ENCODE assay signal across 28 cellular contexts in genomic region chr4:445410-445809, GRCh38. TPM values are rescaled to one million over a fixed set of nuclear protein-coding genes. Genes with fewer than 3 reads are reported as not detected.
DNase-seq lines count a peak whose midpoint lies in the region; ATAC-seq, FAIRE-seq and TF ChIP-seq lines count a peak whose summit lies in the region.
"Had no signal": no experiment of that assay in that cellular context is flagged by ENCODE, and none has a peak within 500 bp of the region (broad histone marks: within the 10 kb centered on the region; RNA-seq: fewer than 3 reads in every experiment).

No MANE protein-coding gene starts in this region.

- no peaks in the 10 kb centered on the region for H3K4me1 Mint-ChIP-seq in endodermal cell
- no peaks in the 10 kb centered on the region for H3K4me1 Mint-ChIP-seq in activated T-cell treated with anti-CD3 and anti-CD28 coated beads, Interleukin-2, amount 50 U/mL, for 4 hours (ENCODE audit: low read depth)
- H3K4me1 Mint-ChIP-seq: CD4-positive, alpha-beta memory T cell; GM23338; H9 had no signal

- H3K36me3 ChIP-seq in PC-9 (ENCODE audit: low read depth), result peaks cover 87% of the 10 kb centered on the region
- H3K36me3 ChIP-seq in endodermal cell (ENCODE audit: control insufficient read depth, insufficient read depth, low read length), result peaks cover 91% of the 10 kb centered on the region
- H3K36me3 ChIP-seq in pancreas, result peaks cover 4 to 13% (median 10%) of the 10 kb centered on the region in 3 donors

- H3K4me3 Mint-ChIP-seq in endodermal cell, result no peak overlapping the region
- H3K4me3 Mint-ChIP-seq in activated T-cell treated with anti-CD3 and anti-CD28 coated beads, Interleukin-2, amount 50 U/mL, for 4 hours, result no peak overlapping the region
- H3K4me3 Mint-ChIP-seq: GM23338, H9 had no signal

- no peak overlapping the region for H2AFZ ChIP-seq in PC-9
- H2AFZ ChIP-seq: GM23338 had no signal

- H3K4me3 ChIP-seq in PC-9 (0 out of 2 replicates have a peak overlapping the region, but pooled peaks have one; percentile 9), endodermal cell (ENCODE audit: low read length) (peak overlapping the region; percentile 64), pancreas (no peak overlapping the region)
- H3K4me3 ChIP-seq: A549, GM12878, GM23338 had no signal

- peaks cover 96% of the 10 kb centered on the region for H3K9me3 ChIP-seq in PC-9 (ENCODE audit: insufficient read depth, low read depth)
- peaks cover 100% of the 10 kb centered on the region for H3K9me3 ChIP-seq in endodermal cell (ENCODE audit: control insufficient read depth, low read length)
- peaks cover 14 to 58% (median 29%) of the 10 kb centered on the region in 4 donors for H3K9me3 ChIP-seq in pancreas

- H3K27ac ChIP-seq in PC-9 (no peak overlapping the region), endodermal cell (ENCODE audit: low read depth, low read length) (no peak overlapping the region), pancreas (no peak overlapping the region)
- H3K27ac ChIP-seq: A549, RWPE1 had no signal

- no peak overlapping the region for H3K9ac ChIP-seq in endodermal cell (ENCODE audit: extremely low read depth, low read length, poor library complexity, severe bottlenecking)

- H3K79me2 ChIP-seq in PC-9 (ENCODE audit: low read depth), result 0 out of 2 replicates have a peak, but pooled peaks cover 6% of the 10 kb centered on the region

- H3K27me3 Mint-ChIP-seq in endodermal cell (ENCODE audit: insufficient read depth), result no peaks in the 10 kb centered on the region
- H3K27me3 Mint-ChIP-seq in activated T-cell treated with anti-CD3 and anti-CD28 coated beads, Interleukin-2, amount 50 U/mL, for 4 hours (ENCODE audit: low read depth), result no peaks in the 10 kb centered on the region
- H3K27me3 Mint-ChIP-seq: CD4-positive, alpha-beta memory T cell; IgD-negative memory B cell had no signal

- H3K9me3 Mint-ChIP-seq in endodermal cell, result peaks cover 99% of the 10 kb centered on the region
- H3K9me3 Mint-ChIP-seq in activated T-cell treated with anti-CD3 and anti-CD28 coated beads, Interleukin-2, amount 50 U/mL, for 4 hours, result peaks cover 57% of the 10 kb centered on the region

- BruUV-seq in PC-9 (replicated peaks; lab: Mats Ljungman, UMichigan), result no TSS peak

- H3F3A ChIP-seq in PC-9 (ENCODE audit: insufficient read depth, low read depth), result peaks cover 91% of the 10 kb centered on the region

- CTCF ChIA-PET in PC-9 (lab: Charles Lee), result no interaction called here

- H4K20me1 ChIP-seq in PC-9 (ENCODE audit: insufficient read depth), result no peaks in the 10 kb centered on the region

- 100% methylated on average over 1 of the region's 1 CpG; no CpG with 5 or more reads in 1 of the 2 experiments for WGBS in endodermal cell (ENCODE audit: insufficient coverage in 1 of 2, insufficient read length in 1 of 2), 2 experiments
- WGBS in pancreas, 2 donors, result 94 to 98% methylated on average over 1 of the region's 1 CpG

- H3K27ac Mint-ChIP-seq in endodermal cell, result no peak overlapping the region
- H3K27ac Mint-ChIP-seq: CD4-positive, alpha-beta memory T cell; GM23338; H9; IgD-negative memory B cell had no signal

- peaks cover 88% of the 10 kb centered on the region for H3K36me3 Mint-ChIP-seq in endodermal cell (ENCODE audit: low read depth)
- peaks cover 62% of the 10 kb centered on the region for H3K36me3 Mint-ChIP-seq in activated T-cell treated with anti-CD3 and anti-CD28 coated beads, Interleukin-2, amount 50 U/mL, for 4 hours (ENCODE audit: insufficient read depth)

- intact Hi-C loops in PC-9 (cut with micrococcal nuclease; ENCODE audit: unreplicated experiment), result no loop called here
- intact Hi-C loops in pancreas (cut with DNase I), result no loop called here

- TF ChIP-seq CTCF in PC-9 (conservative IDR thresholded peaks at IDR 0.05) (no peak), endodermal cell (conservative IDR thresholded peaks at IDR 0.05) (no peak), pancreas (IDR thresholded peaks at IDR 0.05) (no peak)

- H3K27me3 ChIP-seq in PC-9 (ENCODE audit: insufficient read depth, low read depth) (no peaks in the 10 kb centered on the region), endodermal cell (ENCODE audit: control insufficient read depth, insufficient read depth, low read length, poor library complexity, severe bottlenecking) (no peaks in the 10 kb centered on the region), pancreas (no peaks in the 10 kb centered on the region)

- ATAC-seq in pancreas (no peak), HG02981 (IDR thresholded peaks at IDR 0.05; ENCODE audit: unreplicated experiment) (no peak)
- no peak for ATAC-seq in activated T-cell treated with anti-CD3 and anti-CD28 coated beads, Interleukin-2, amount 50 U/mL, for 4 hours
- ATAC-seq: A549, GM12878, GM23338 had no signal

- POLR2A ChIA-PET in PC-9 (lab: Charles Lee; ENCODE audit: unreplicated experiment), result no interaction called here

- H3K4me2 ChIP-seq in PC-9, result no peak overlapping the region
- H3K4me2 ChIP-seq: A549, GM23338 had no signal

- no peaks in the 10 kb centered on the region for H3K9me2 ChIP-seq in PC-9 (ENCODE audit: insufficient read depth)

- no peaks in the 10 kb centered on the region for H3K4me1 ChIP-seq in PC-9 (replicated peaks; ENCODE audit: insufficient read depth)
- H3K4me1 ChIP-seq in endodermal cell (ENCODE audit: control insufficient read depth, insufficient read depth, low read length), result no peaks in the 10 kb centered on the region
- no peaks in the 10 kb centered on the region for H3K4me1 ChIP-seq in pancreas
- H3K4me1 ChIP-seq: A549, Caco-2 had no signal

- peak; percentile 65 for FAIRE-seq in G401.6 (lab: Jason Lieb, UNC)
- FAIRE-seq in pancreas (lab: Jason Lieb, UNC), result peak; percentile 60
- FAIRE-seq: A549, GM12878, HTR-8/SVneo had no signal

- DNase-seq in PC-9 (no peak), endodermal cell (no peak), pancreas (no peak), HPDE6-E6E7 (ENCODE audit: extremely low spot score) (no peak), NCI-H2171 treated with DMSO at 0.1 percent for 48 hours (lab: John Stamatoyannopoulos, UW) (no peak)
- no peak for DNase-seq in activated T-cell treated with anti-CD3 and anti-CD28 coated beads, Interleukin-2, amount 50 U/mL, for 4 hours
- DNase-seq: C1 segment of cervical spinal cord; Caco-2; CD4-positive, alpha-beta memory T cell; GDM1; H9; NCI-H1092 treated with DMSO at 0.1 percent for 48 hours; NCI-H1436; NCI-H187; NCI-H2081 treated with DMSO at 0.1 percent for 48 hours; NCI-H2171; NCI-H345; NCI-H510A treated with DMSO at 0.1 percent for 48 hours; NK-92 treated with Interleukin-12 subunit alpha and Interleukin-12 subunit beta, amount 100 ng/mL, for 24 hours; SHP77 had no signal

RNA-seq across cellular contexts. Expression of gene ZNF721, which starts 53.5 kb away (rescaled TPM):
- total RNA-seq in PC-9 (2021) (18.2 and 25.9 TPM in 2 replicates), endodermal cell (10 to 100 TPM; 68.9 to 71.5 TPM), pancreas (10 to 100 TPM; 10.7 to 19.6 (median 13.8) TPM)
- polyA plus RNA-seq in endodermal cell (2013, experiment 1 of 2), result 37.4 TPM
- 35.7 TPM for polyA plus RNA-seq in endodermal cell (2013, experiment 2 of 2)
- polyA plus RNA-seq in pancreas, result 1 to 10 TPM; 7.3 to 10.0 TPM
- total RNA-seq in activated T-cell treated with anti-CD3 and anti-CD28 coated beads, Interleukin-2, amount 50 U/mL, for 4 hours, result 10 to 100 TPM; 21.5 to 27.8 (median 21.6) TPM

RNA-seq across cellular contexts. Expression of gene PIGG, which starts 53.6 kb away (rescaled TPM):
- 67.0 and 78.8 TPM in 2 replicates for total RNA-seq in PC-9 (2021)
- 10 to 100 TPM; 73.4 to 80.3 TPM for total RNA-seq in endodermal cell
- 53.9 TPM for polyA plus RNA-seq in endodermal cell (2013, experiment 1 of 2)
- 47.8 TPM for polyA plus RNA-seq in endodermal cell (2013, experiment 2 of 2)
- total RNA-seq in pancreas, result 10 to 100 TPM; 15.4 to 32.7 (median 22.6) TPM
- 10 to 100 TPM; 42.1 to 47.4 TPM for polyA plus RNA-seq in pancreas
- 10 to 100 TPM; 37.9 to 41.8 (median 39.8) TPM for total RNA-seq in activated T-cell treated with anti-CD3 and anti-CD28 coated beads, Interleukin-2, amount 50 U/mL, for 4 hours

Comparison
In these comparisons a context has a peak if more than half of its experiments do, and no peak if none do; other contexts are left out.
1. H3K4me3 ChIP-seq: peak in PC-9 (single experiment) and endodermal cell (single experiment); none in pancreas (0 of 4).